In the genomic region with DNA sequence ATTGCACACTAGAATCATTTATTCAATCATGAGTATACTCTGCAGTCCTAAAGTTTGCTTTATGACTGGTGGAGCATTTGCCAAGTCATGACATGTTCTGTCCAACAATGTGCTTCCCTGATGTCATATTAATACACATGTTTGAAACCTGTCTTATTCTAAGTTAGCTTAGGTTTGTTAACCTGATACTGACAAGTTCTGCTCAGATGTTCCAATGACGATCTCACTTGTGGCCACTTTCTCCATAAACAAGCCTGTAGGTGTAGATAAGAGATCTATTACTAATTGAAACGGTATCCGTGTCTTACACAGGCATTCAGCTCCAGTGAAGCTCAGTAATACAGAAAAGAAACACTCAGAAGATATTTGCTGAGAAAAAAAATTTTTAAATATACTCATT, we compare ENCODE assay signal across 19 cellular contexts.
"Had no signal": no experiment of that assay in that cellular context is flagged by ENCODE, and none has a peak within 500 bp of the region (broad histone marks: within the 10 kb centered on the region; RNA-seq: fewer than 3 reads in every experiment).

No MANE protein-coding gene starts in this region.

- H3K27ac ChIP-seq: adrenal gland, body of pancreas, colonic mucosa, lower lobe of right lung, neutrophil, spleen, thoracic aorta, upper lobe of right lung had no signal

- ATAC-seq: activated CD4-positive, alpha-beta T cell treated with anti-CD3 and anti-CD28 coated beads for 36 hours; body of pancreas; left cardiac atrium; lower lobe of right lung; natural killer cell treated with Interleukin-12 subunit alpha and Interleukin-12 subunit beta and Interleukin-15 and Interleukin-18, amount 100 ng/mL, for 72 hours; stimulated activated naive B cell treated with anti-CD40 and anti-IgM and Interleukin-4, amounts not matched to agents 10 μg/mL and 1 μg/mL and 100 μg/mL, for 72 hours; upper lobe of right lung had no signal

- H3K4me3 ChIP-seq: adrenal gland, body of pancreas, colonic mucosa, gastrocnemius medialis, lower lobe of right lung, spleen, thoracic aorta, upper lobe of right lung had no signal

- H3K36me3 ChIP-seq: adrenal gland, colonic mucosa, gastrocnemius medialis, lower lobe of right lung, neutrophil, spleen, thoracic aorta, upper lobe of right lung had no signal

- DNase-seq: activated CD4-positive, alpha-beta T cell treated with anti-CD3 and anti-CD28 coated beads for 36 hours; activated CD4-positive, alpha-beta T cell treated with anti-CD3 and anti-CD28 coated beads, Interleukin-2, amount 50 U/mL, for 48 hours; activated gamma-delta T cell; adrenal gland; body of pancreas; central memory CD4-positive, alpha-beta T cell; colonic mucosa; endodermal cell; erythroblast; gastrocnemius medialis; head of caudate nucleus; left cardiac atrium; lower lobe of right lung; spleen; stimulated activated naive B cell treated with anti-CD40 and anti-IgM and Interleukin-4, amounts not matched to agents 10 μg/mL and 1 μg/mL and 100 μg/mL, for 72 hours; upper lobe of right lung had no signal

- H3K9me3 ChIP-seq: adrenal gland, body of pancreas, colonic mucosa, gastrocnemius medialis, lower lobe of right lung, neutrophil, thoracic aorta, upper lobe of right lung had no signal

- H3K27me3 ChIP-seq: adrenal gland, body of pancreas, colonic mucosa, gastrocnemius medialis, neutrophil, spleen, upper lobe of right lung had no signal

- H3K4me1 ChIP-seq: adrenal gland, body of pancreas, colonic mucosa, lower lobe of right lung, spleen, upper lobe of right lung had no signal
